Comparison of ENCODE assay signal across 26 cellular contexts in genomic region chr11:109512249-109512648, GRCh38.
"Had no signal": no experiment of that assay in that cellular context is flagged by ENCODE, and none has a peak within 500 bp of the region (broad histone marks: within the 10 kb centered on the region; RNA-seq: fewer than 3 reads in every experiment).

No MANE protein-coding gene starts in this region.

- H3K4me3 ChIP-seq: body of pancreas, coronary artery, dorsolateral prefrontal cortex, esophagus muscularis mucosa, gastrocnemius medialis, skin epidermis, thyroid gland, upper lobe of left lung, vagina had no signal

- H3K36me3 ChIP-seq: esophagus muscularis mucosa, gastrocnemius medialis, thyroid gland, upper lobe of left lung, vagina had no signal

- H3K27ac ChIP-seq: body of pancreas, coronary artery, dorsolateral prefrontal cortex, esophagus muscularis mucosa, gastrocnemius medialis, skin epidermis, thyroid gland, upper lobe of left lung, vagina, VCaP had no signal

- H3K9me3 ChIP-seq: body of pancreas, esophagus muscularis mucosa, gastrocnemius medialis, thyroid gland, upper lobe of left lung, vagina had no signal

- ATAC-seq: activated CD4-positive, CD25-positive, alpha-beta regulatory T cell treated with anti-CD3 and anti-CD28 coated beads, Interleukin-2, amount 50 U/mL, for 24 hours; body of pancreas; effector memory CD8-positive, alpha-beta T cell; gastrocnemius medialis; left cardiac atrium; left ventricle myocardium superior; sciatic nerve; stimulated activated effector memory CD8-positive, alpha-beta T cell treated with anti-CD3 and anti-CD28 coated beads, Interleukin-12 subunit alpha, Interleukin-12 subunit beta, amount 100 ng/mL, for 72 hours; stimulated activated naive CD8-positive, alpha-beta T cell treated with anti-CD3 and anti-CD28 coated beads, Interleukin-15, amount 100 ng/mL, for 72 hours had no signal

- H3K27me3 ChIP-seq: body of pancreas, dorsolateral prefrontal cortex, esophagus muscularis mucosa, gastrocnemius medialis, thyroid gland, upper lobe of left lung, vagina had no signal

- DNase-seq: activated CD4-positive, alpha-beta T cell treated with anti-CD3 and anti-CD28 coated beads for 48 hours; activated CD4-positive, alpha-beta T cell treated with anti-CD3 and anti-CD28 coated beads, Interleukin-2, amount 50 U/mL, for 48 hours; activated CD8-positive, alpha-beta memory T cell treated with anti-CD3 and anti-CD28 coated beads for 24 hours; activated effector memory CD4-positive, alpha-beta T cell treated with Interleukin-2 at 50 U/mL for 16 hours; activated naive CD4-positive, alpha-beta T cell treated with Interleukin-2 at 50 U/mL for 16 hours; anterior cingulate cortex; body of pancreas; dorsolateral prefrontal cortex; effector memory CD8-positive, alpha-beta T cell; gastrocnemius medialis; glutamatergic neuron; left cardiac atrium; left ventricle myocardium superior; stimulated activated CD4-positive, alpha-beta T cell treated with anti-CD3 and anti-CD28 coated beads, Interleukin-4, amount 100 ng/mL, for 24 hours; stimulated activated naive CD8-positive, alpha-beta T cell treated with anti-CD3 and anti-CD28 coated beads, Interleukin-15, amount 100 ng/mL, for 72 hours; substantia nigra; thyroid gland; upper lobe of left lung had no signal

- H3K4me1 ChIP-seq: body of pancreas, gastrocnemius medialis, thyroid gland, upper lobe of left lung, vagina had no signal
